Comparison of ENCODE assay signal across 12 cellular contexts in the genomic region with DNA sequence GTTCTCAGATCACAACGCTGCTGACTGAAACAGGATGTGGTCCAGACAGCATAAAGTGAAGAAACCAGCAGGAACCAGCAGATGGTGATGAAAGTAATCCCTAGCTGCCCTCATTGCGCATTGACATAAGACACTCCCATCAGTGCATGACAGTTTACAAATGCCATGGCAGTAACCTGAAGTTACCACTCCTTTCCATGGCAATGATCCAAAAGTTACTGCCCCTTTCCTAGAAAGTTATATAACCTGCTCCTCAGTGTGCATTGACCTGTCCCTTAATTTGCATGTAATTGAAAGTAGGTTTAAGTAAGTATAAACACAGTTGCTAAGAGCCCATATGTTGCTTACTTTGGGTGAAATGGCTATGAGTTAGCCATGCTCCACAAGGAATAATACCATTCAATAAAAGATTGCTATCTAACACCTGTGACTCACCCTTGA.
A peak's percentile ranks its signal among the peaks of the same experiment; 100 is the strongest.
DNase-seq lines count a peak whose midpoint lies in the region; ATAC-seq and TF ChIP-seq lines count a peak whose summit lies in the region.
"Had no signal": no experiment of that assay in that cellular context is flagged by ENCODE, and none has a peak within 500 bp of the region (broad histone marks: within the 10 kb centered on the region; RNA-seq: fewer than 3 reads in every experiment).

No MANE protein-coding gene starts in this region.

- no peak for TF ChIP-seq POLR2A in gastroesophageal sphincter (IDR thresholded peaks at IDR 0.05)

- H3K27ac Mint-ChIP-seq in CD4-positive, CD25-positive, alpha-beta regulatory T cell = peak overlapping the region in 1 of 3 donors; percentile 28
- H3K27ac Mint-ChIP-seq in effector memory CD8-positive, alpha-beta T cell = peak overlapping the region; percentile 79 to 83

- H3K36me3 ChIP-seq in CD4-positive, CD25-positive, alpha-beta regulatory T cell (ENCODE audit: control insufficient read depth, insufficient read depth, low read length) = no peaks in the 10 kb centered on the region
- no peaks in the 10 kb centered on the region for H3K36me3 ChIP-seq in gastroesophageal sphincter

- H3K4me3 ChIP-seq in CD4-positive, CD25-positive, alpha-beta regulatory T cell (ENCODE audit: low read depth, low read length) = peak overlapping the region; percentile 13
- H3K4me3 ChIP-seq in gastroesophageal sphincter = no peak overlapping the region

- H3K27ac ChIP-seq in CD4-positive, CD25-positive, alpha-beta regulatory T cell (ENCODE audit: insufficient read depth, low read length, poor library complexity, severe bottlenecking) = no peak overlapping the region
- no peak overlapping the region for H3K27ac ChIP-seq in gastroesophageal sphincter
- H3K27ac ChIP-seq: VCaP had no signal

- H3K4me1 ChIP-seq in CD4-positive, CD25-positive, alpha-beta regulatory T cell (ENCODE audit: control insufficient read depth, insufficient read depth, low read length, poor library complexity, severe bottlenecking) = peaks cover 8% of the 10 kb centered on the region
- H3K4me1 ChIP-seq in gastroesophageal sphincter = no peaks in the 10 kb centered on the region

- no peaks in the 10 kb centered on the region for H3K27me3 ChIP-seq in CD4-positive, CD25-positive, alpha-beta regulatory T cell (ENCODE audit: control insufficient read depth, insufficient read depth, low read length)
- no peaks in the 10 kb centered on the region for H3K27me3 ChIP-seq in gastroesophageal sphincter

- H3K4me3 Mint-ChIP-seq in CD4-positive, CD25-positive, alpha-beta regulatory T cell = no peak overlapping the region
- peak overlapping the region in 1 of 2 donors; percentile 47 for H3K4me3 Mint-ChIP-seq in effector memory CD8-positive, alpha-beta T cell

- H3K9me3 Mint-ChIP-seq in CD4-positive, CD25-positive, alpha-beta regulatory T cell = peaks cover 0 to 12% (median 3%) of the 10 kb centered on the region in 7 donors
- no peaks in the 10 kb centered on the region for H3K9me3 Mint-ChIP-seq in effector memory CD8-positive, alpha-beta T cell

- no peak for TF ChIP-seq CTCF in gastroesophageal sphincter (IDR thresholded peaks at IDR 0.05)

- H3K27me3 Mint-ChIP-seq in CD4-positive, CD25-positive, alpha-beta regulatory T cell = no peaks in the 10 kb centered on the region
- H3K27me3 Mint-ChIP-seq in effector memory CD8-positive, alpha-beta T cell = no peaks in the 10 kb centered on the region

- in situ Hi-C loops in KBM-7 (cut with MboI; ENCODE audit: low pct_unique_long_range_greater_than_20kb, low sequenced_read_pairs) = no loop called here

- peak in 2 of 3 donors; percentile 59 to 63 for DNase-seq in CD4-positive, CD25-positive, alpha-beta regulatory T cell
- DNase-seq in HCEC 1CT = peak; percentile 7
- peak; percentile 12 for DNase-seq in T-helper 9 cell
- DNase-seq in effector memory CD8-positive, alpha-beta T cell = peak; percentile 35 to 47 (median 46)
- DNase-seq in globus pallidus (ENCODE audit: low spot score) = no peak
- DNase-seq in KBM-7 = no peak
- DNase-seq in foreskin melanocyte = no peak
- DNase-seq: DMS79 treated with DMSO at 0.1 percent for 48 hours; effector CD8-positive, alpha-beta T cell; NCI-H2081 treated with DMSO at 0.1 percent for 48 hours had no signal

- WGBS in gastroesophageal sphincter (ENCODE audit: low coverage in 1 of 2), 2 donors = 74 to 93% methylated on average over 2 of the region's 2 CpGs

- H3K4me1 Mint-ChIP-seq in CD4-positive, CD25-positive, alpha-beta regulatory T cell = peaks cover 13 to 16% (median 15%) of the 10 kb centered on the region in 4 donors
- H3K4me1 Mint-ChIP-seq in effector memory CD8-positive, alpha-beta T cell (ENCODE audit: low read depth in 2 of 2) = peaks cover 10 to 13% of the 10 kb centered on the region in 2 donors

- ATAC-seq in CD4-positive, CD25-positive, alpha-beta regulatory T cell (ENCODE audit: low read depth in 2 of 2) = peak; percentile 74 to 85
- ATAC-seq in effector memory CD8-positive, alpha-beta T cell (replicated peaks) = peak; percentile 99
- no peak for ATAC-seq in gastroesophageal sphincter

- no peaks in the 10 kb centered on the region for H3K36me3 Mint-ChIP-seq in CD4-positive, CD25-positive, alpha-beta regulatory T cell
- peaks cover 3% of the 10 kb centered on the region for H3K36me3 Mint-ChIP-seq in effector memory CD8-positive, alpha-beta T cell (ENCODE audit: insufficient read depth)

- no peaks in the 10 kb centered on the region for H3K9me3 ChIP-seq in CD4-positive, CD25-positive, alpha-beta regulatory T cell (ENCODE audit: control insufficient read depth in 2 of 2, low read length in 2 of 2)
- H3K9me3 ChIP-seq in gastroesophageal sphincter = no peaks in the 10 kb centered on the region

- TF ChIP-seq EP300 in gastroesophageal sphincter (IDR thresholded peaks at IDR 0.05) = no peak

Comparison
In these comparisons a context has a peak if more than half of its experiments do, and no peak if none do; other contexts are left out.
1. DNase-seq: peak in CD4-positive, CD25-positive, alpha-beta regulatory T cell (2 of 3), HCEC 1CT (single experiment), T-helper 9 cell (single experiment) and effector memory CD8-positive, alpha-beta T cell (3 of 3); none in globus pallidus (single experiment), KBM-7 (single experiment) and foreskin melanocyte (single experiment).